ENCODE assay signal across 33 cellular contexts in the genomic region with DNA sequence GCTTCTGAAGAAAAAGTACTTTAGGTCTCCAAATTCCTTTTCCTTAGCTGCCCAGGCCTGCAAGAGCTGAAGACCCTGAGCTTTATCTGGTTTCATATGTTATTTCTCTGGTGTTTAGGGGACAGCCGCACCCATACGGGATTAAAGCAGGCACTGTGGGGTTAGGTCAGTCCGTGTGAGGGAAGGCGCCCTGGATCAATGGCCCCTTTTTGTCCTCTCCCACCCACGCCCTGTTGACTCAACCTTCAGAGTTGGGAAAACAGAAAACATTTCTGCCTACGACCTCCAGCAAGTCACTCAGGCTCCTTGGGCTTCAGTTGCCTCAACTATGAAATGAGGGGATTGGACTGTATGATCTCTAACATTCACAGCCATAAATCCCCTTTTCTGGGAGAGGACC. TPM values are rescaled to one million over a fixed set of nuclear protein-coding genes. Genes with fewer than 3 reads are reported as not detected.
DNase-seq lines count a peak whose midpoint lies in the region; ATAC-seq and TF ChIP-seq lines count a peak whose summit lies in the region.
"Had no signal": no experiment of that assay in that cellular context is flagged by ENCODE, and none has a peak within 500 bp of the region (broad histone marks: within the 10 kb centered on the region; RNA-seq: fewer than 3 reads in every experiment).

No MANE protein-coding gene starts in this region.

- no peak overlapping the region for H3K4me3 ChIP-seq in HEK293 (ENCODE audit: low read depth, low read length)
- H3K4me3 ChIP-seq in epithelial cell of esophagus (ENCODE audit: low read length) = no peak overlapping the region
- H3K4me3 ChIP-seq: esophagus squamous epithelium, heart right ventricle, lower lobe of right lung, ovary, Peyer's patch, skin epidermis had no signal

- no peak for TF ChIP-seq CTCF in HEK293 (tag by site-specific recombination; IDR thresholded peaks at IDR 0.05)
- no peak for TF ChIP-seq CTCF in epithelial cell of esophagus (IDR thresholded peaks at IDR 0.05; ENCODE audit: insufficient read depth, low read depth, low read length, missing control alignments)
- no peak for TF ChIP-seq CTCF in progenitor cell of endocrine pancreas (IDR thresholded peaks at IDR 0.05; ENCODE audit: unreplicated experiment)

- ATAC-seq in HG03432 (IDR thresholded peaks at IDR 0.05; ENCODE audit: unreplicated experiment) (no peak), HG02938 (IDR thresholded peaks at IDR 0.05; ENCODE audit: unreplicated experiment) (no peak), GM21381 (IDR thresholded peaks at IDR 0.05; ENCODE audit: unreplicated experiment) (no peak)
- ATAC-seq: heart right ventricle, lower lobe of right lung, natural killer cell had no signal

- no peaks in the 10 kb centered on the region for H3K36me3 Mint-ChIP-seq in progenitor cell of endocrine pancreas (ENCODE audit: insufficient read depth)
- H3K36me3 Mint-ChIP-seq: activated naive CD4-positive, alpha-beta T cell treated with anti-CD3 and anti-CD28 coated beads, Interleukin-2, amount 50 U/mL, for 24 hours; natural killer cell had no signal

- peaks cover 5% of the 10 kb centered on the region for H3K27me3 Mint-ChIP-seq in progenitor cell of endocrine pancreas
- H3K27me3 Mint-ChIP-seq: activated naive CD4-positive, alpha-beta T cell treated with anti-CD3 and anti-CD28 coated beads, Interleukin-2, amount 50 U/mL, for 24 hours had no signal

- H3K36me3 ChIP-seq in HEK293 (ENCODE audit: control insufficient read depth in 2 of 2, insufficient read depth in 1 of 2, low read length in 2 of 2) = no peaks in the 10 kb centered on the region
- H3K36me3 ChIP-seq: brain microvascular endothelial cell, esophagus squamous epithelium, heart right ventricle, lower lobe of right lung, ovary, Peyer's patch had no signal

- peaks cover 68% of the 10 kb centered on the region for H3K4me1 Mint-ChIP-seq in progenitor cell of endocrine pancreas (ENCODE audit: low read depth)
- H3K4me1 Mint-ChIP-seq: B cell, natural killer cell had no signal

- DNase-seq in CD1c-positive myeloid dendritic cell (ENCODE audit: extremely low spot score) (peak; percentile 7), epithelial cell of esophagus (ENCODE audit: low read depth) (peak; percentile 23), progenitor cell of endocrine pancreas (ENCODE audit: low spot score, unreplicated experiment) (no peak)
- DNase-seq: ACHN; activated CD4-positive, alpha-beta T cell treated with anti-CD3 and anti-CD28 coated beads for 4 hours; activated CD8-positive, alpha-beta memory T cell treated with anti-CD3 and anti-CD28 coated beads for 24 hours; activated T-cell treated with anti-CD3 and anti-CD28 coated beads for 4 hours; amniotic stem cell; brain microvascular endothelial cell; DMS53; esophagus squamous epithelium; heart right ventricle; kidney glomerular epithelial cell; lower lobe of right lung; natural killer cell; NCI-H1417 treated with DMSO at 0.1 percent for 48 hours; NCI-H2029 treated with DMSO at 0.1 percent for 48 hours; ovary; Peyer's patch; SHP77 treated with DMSO at 0.1 percent for 48 hours; stimulated activated naive CD4-positive, alpha-beta T cell treated with Interleukin-2 at 50 U/mL for 16 hours had no signal

- H3K9me3 ChIP-seq in HEK293 (ENCODE audit: control insufficient read depth, insufficient read depth, low read depth, low read length) = no peaks in the 10 kb centered on the region
- H3K9me3 ChIP-seq: esophagus squamous epithelium, heart right ventricle, lower lobe of right lung, ovary, Peyer's patch had no signal

- peak overlapping the region; percentile 86 for H3K27ac Mint-ChIP-seq in progenitor cell of endocrine pancreas
- H3K27ac Mint-ChIP-seq: activated naive CD4-positive, alpha-beta T cell treated with anti-CD3 and anti-CD28 coated beads, Interleukin-2, amount 50 U/mL, for 24 hours; B cell; natural killer cell; T-helper 2 cell treated with Interferon-gamma antibody and Interleukin-4, amounts not matched to agents 5 μg/mL and 100 μg/mL, for 36 hours had no signal

- CTCF ChIA-PET in HEK293 (lab: Yijun Ruan, JAX) = interaction anchor here (0.6 to 3.6 kb wide), 2 partner anchors 11 to 48 kb away, joined by 5 to 19 read pairs; no protein-coding TSS in a partner anchor

- H3K27ac ChIP-seq in HEK293 (ENCODE audit: extremely low read depth, low read depth, low read length) = no peak overlapping the region
- H3K27ac ChIP-seq: brain microvascular endothelial cell, heart right ventricle, lower lobe of right lung, ovary, Peyer's patch had no signal

- no peaks in the 10 kb centered on the region for H3K9me3 Mint-ChIP-seq in progenitor cell of endocrine pancreas (ENCODE audit: low read depth)
- H3K9me3 Mint-ChIP-seq: activated naive CD4-positive, alpha-beta T cell treated with anti-CD3 and anti-CD28 coated beads, Interleukin-2, amount 50 U/mL, for 24 hours; natural killer cell; T-helper 2 cell treated with Interferon-gamma antibody and Interleukin-4, amounts not matched to agents 5 μg/mL and 100 μg/mL, for 36 hours had no signal

- H3K4me1 ChIP-seq in HEK293 (ENCODE audit: control insufficient read depth, insufficient read depth, low read length) = no peaks in the 10 kb centered on the region

- peak overlapping the region; percentile 16 for H3K4me3 Mint-ChIP-seq in progenitor cell of endocrine pancreas (ENCODE audit: low read depth)
- H3K4me3 Mint-ChIP-seq: activated naive CD4-positive, alpha-beta T cell treated with anti-CD3 and anti-CD28 coated beads, Interleukin-2, amount 50 U/mL, for 24 hours; B cell; natural killer cell; T-helper 2 cell treated with Interferon-gamma antibody and Interleukin-4, amounts not matched to agents 5 μg/mL and 100 μg/mL, for 36 hours had no signal

- POLR2A ChIA-PET in HEK293 (lab: Yijun Ruan, JAX) = no interaction called here

TF ChIP-seq in HEK293, 187 proteins besides CTCF, POLR2A, EP300 and RAD21:
- TF ChIP-seq EGR2 (tag by site-specific recombination; IDR thresholded peaks at IDR 0.05; ENCODE audit: low read depth) (peak; percentile 31; the same call in 1 of the 2 replicates), ZFHX2 (tag by site-specific recombination; conservative IDR thresholded peaks at IDR 0.05) (peak; percentile 51), ZNF302 (tag by site-specific recombination; IDR thresholded peaks at IDR 0.05; ENCODE audit: low read depth) (no peak)

RNA-seq across cellular contexts. Expression of a gene that starts 55.2 kb away (rescaled TPM):
- 2.4 and 3.7 TPM in 2 replicates for total RNA-seq in progenitor cell of endocrine pancreas
- total RNA-seq: B cell, cerebellum, dermis microvascular lymphatic vessel endothelial cell, frontal cortex, heart right ventricle, mononuclear cell, natural killer cell had no signal
